12 cellular contexts compared by ENCODE assay signal in genomic region chr4:5045099-5045498, GRCh38. TPM values are rescaled to one million over a fixed set of nuclear protein-coding genes. Genes with fewer than 3 reads are reported as not detected.
DNase-seq lines count a peak whose midpoint lies in the region; ATAC-seq, FAIRE-seq and TF ChIP-seq lines count a peak whose summit lies in the region.
"Had no signal": no experiment of that assay in that cellular context is flagged by ENCODE, and none has a peak within 500 bp of the region (broad histone marks: within the 10 kb centered on the region; RNA-seq: fewer than 3 reads in every experiment).

No MANE protein-coding gene starts in this region.

- 26% methylated on average over 3 of the region's 3 CpGs for WGBS in K562 (ENCODE audit: insufficient coverage, low coverage, missing lambda C conversion rate)
- WGBS in lower leg skin, 2 donors = 68 to 77% methylated on average over 3 of the region's 3 CpGs

- no peak for TF ChIP-seq POLR2A in K562 (conservative IDR thresholded peaks at IDR 0.05)
- no peak for TF ChIP-seq POLR2A in lower leg skin (IDR thresholded peaks at IDR 0.05)
- TF ChIP-seq POLR2A in GM12892 (IDR thresholded peaks at IDR 0.05; ENCODE audit: low read depth, low read length) = no peak

- no peaks in the 10 kb centered on the region for H3K36me3 ChIP-seq in K562 (ENCODE audit: control insufficient read depth, insufficient read depth, low read length)
- no peaks in the 10 kb centered on the region for H3K36me3 ChIP-seq in effector memory CD4-positive, alpha-beta T cell (ENCODE audit: control insufficient read depth, insufficient read depth, low read length)
- H3K36me3 ChIP-seq: tibial nerve had no signal

- BruUV-seq in K562 (replicated peaks; lab: Mats Ljungman, UMichigan) = no TSS peak

- H3K4me3 ChIP-seq in K562 = no peak overlapping the region
- H3K4me3 ChIP-seq in lower leg skin (ENCODE audit: low read depth, poor library complexity, severe bottlenecking) = no peak overlapping the region
- no peak overlapping the region for H3K4me3 ChIP-seq in effector memory CD4-positive, alpha-beta T cell (ENCODE audit: insufficient read depth, low read depth, low read length, poor library complexity, severe bottlenecking)
- H3K4me3 ChIP-seq: tibial nerve had no signal

- POLR2A ChIA-PET in K562 (lab: Yijun Ruan, JAX) = no interaction called here

- no peaks in the 10 kb centered on the region for H3K9me1 ChIP-seq in K562 (ENCODE audit: control insufficient read depth, insufficient read depth, low read length)

- H3K27me3 ChIP-seq in K562 (ENCODE audit: control insufficient read depth in 2 of 2, insufficient read depth in 2 of 2, low read length in 2 of 2) = no peaks in the 10 kb centered on the region
- H3K27me3 ChIP-seq in effector memory CD4-positive, alpha-beta T cell (replicated peaks; ENCODE audit: control insufficient read depth, insufficient read depth, low read length, poor library complexity, severe bottlenecking) = no peaks in the 10 kb centered on the region
- H3K27me3 ChIP-seq: tibial nerve had no signal

- CTCF ChIA-PET in K562 (lab: Yijun Ruan, JAX; ENCODE audit: low intra/inter-chr PET ratio) = no interaction called here

- intact Hi-C loops in K562 (cut with micrococcal nuclease) = no loop called here
- intact Hi-C loops in lower leg skin (cut with DNase I; ENCODE audit: low total_unique reads) = loop anchor here (5.0 kb wide), 1 partner anchor 1072 kb away; no protein-coding TSS in a partner anchor

- TF ChIP-seq CTCF in K562 (IDR thresholded peaks at IDR 0.05 in 2 of 3, conservative IDR thresholded peaks at IDR 0.05 in 1 of 3; ENCODE audit: insufficient read depth in 2 of 3, low read depth in 1 of 3, low read length in 3 of 3) (0 out of 6 replicates have a peak, but pooled peaks of 1 of the 3 experiments have one; percentile 12), lower leg skin (IDR thresholded peaks at IDR 0.05) (no peak)

- ATAC-seq in K562 (peak; percentile 42), HG03460 (IDR thresholded peaks at IDR 0.05; ENCODE audit: unreplicated experiment) (no peak)

- no peak overlapping the region for H3K9ac ChIP-seq in K562 (ENCODE audit: insufficient read depth in 1 of 2, low read depth in 2 of 2, low read length in 2 of 2)

- DNase-seq in Ammon's horn (ENCODE audit: low spot score) = peak; percentile 67
- peak; percentile 54 for DNase-seq in KG1 (lab: John Stamatoyannopoulos, UW)
- peak in 1 of 4 experiments; percentile 20 for DNase-seq in K562 (ENCODE audit: extremely low read depth in 1 of 4, low spot score in 3 of 4)
- DNase-seq in lower leg skin (ENCODE audit: low spot score in 2 of 2) = peak; percentile 41 to 82
- DNase-seq in effector memory CD4-positive, alpha-beta T cell = no peak
- no peak for DNase-seq in NCI-H226
- no peak for DNase-seq in GM12892 (ENCODE audit: insufficient read length)
- DNase-seq: NCI-H1417 treated with DMSO at 0.1 percent for 48 hours, T-helper 2 cell had no signal

- no peaks in the 10 kb centered on the region for H3K9me3 ChIP-seq in K562 (replicated peaks; ENCODE audit: control insufficient read depth, insufficient read depth, low read depth, low read length)
- H3K9me3 ChIP-seq in effector memory CD4-positive, alpha-beta T cell (ENCODE audit: control insufficient read depth, low read length) = no peaks in the 10 kb centered on the region
- H3K9me3 ChIP-seq: tibial nerve had no signal

- FAIRE-seq in K562 (lab: Jason Lieb, UNC) = no peak
- no peak for FAIRE-seq in GM12892 (lab: Jason Lieb, UNC)

- TF ChIP-seq RAD21 in K562 (CRISPR knock-in tag; conservative IDR thresholded peaks at IDR 0.05 in 1 of 2, IDR thresholded peaks at IDR 0.05 in 1 of 2) = peak in 1 of 2 experiments; percentile 25; a peak in 1 of 4 replicates

- no peaks in the 10 kb centered on the region for H3K79me2 ChIP-seq in K562 (ENCODE audit: control insufficient read depth, insufficient read depth, low read length)

- no peak for TF ChIP-seq EP300 in K562 (IDR thresholded peaks at IDR 0.05; ENCODE audit: low read length)

- H4K20me1 ChIP-seq in K562 (replicated peaks; ENCODE audit: control insufficient read depth, insufficient read depth, low read length) = no peaks in the 10 kb centered on the region

- H3K4me1 ChIP-seq in K562 (replicated peaks in 1 of 2; ENCODE audit: control insufficient read depth in 2 of 2, insufficient read depth in 2 of 2, low read length in 2 of 2) = peaks cover 10 to 24% of the 10 kb centered on the region in 2 experiments; a peak in 4 of 5 replicates
- no peaks in the 10 kb centered on the region for H3K4me1 ChIP-seq in effector memory CD4-positive, alpha-beta T cell (ENCODE audit: control insufficient read depth, insufficient read depth, low read length, poor library complexity, severe bottlenecking)

- in situ Hi-C loops in K562 (cut with MboI) = no loop called here

- H3K4me2 ChIP-seq in K562 (ENCODE audit: insufficient read depth, low read length) = no peak overlapping the region

- H2AFZ ChIP-seq in K562 (ENCODE audit: low read depth, low read length) = 0 out of 2 replicates have a peak overlapping the region, but pooled peaks have one; percentile 28

- no peak overlapping the region for H3K27ac ChIP-seq in K562 (ENCODE audit: extremely low read depth, low read depth, low read length)
- no peak overlapping the region for H3K27ac ChIP-seq in effector memory CD4-positive, alpha-beta T cell (ENCODE audit: insufficient read depth, low read length, poor library complexity, severe bottlenecking)

TF ChIP-seq in K562, 482 proteins besides CTCF, POLR2A, EP300 and RAD21 (continues in another document):
- TF ChIP-seq ZNF146 (CRISPR knock-in tag; IDR thresholded peaks at IDR 0.05; ENCODE audit: unreplicated experiment) (no peak), HMGXB4 (CRISPR knock-in tag; IDR thresholded peaks at IDR 0.05) (no peak), KAT2B (IDR thresholded peaks at IDR 0.05; ENCODE audit: low read depth, low read length) (no peak), SPI1 (IDR thresholded peaks at IDR 0.05; ENCODE audit: borderline replicate concordance, low read depth, low read length) (peak; percentile 66; the same call in 1 of the 2 replicates), ZC3H11A (IDR thresholded peaks at IDR 0.05; ENCODE audit: low read depth, low read length) (no peak), BHLHE40 (IDR thresholded peaks at IDR 0.05; ENCODE audit: low read length) (peak; percentile 58), ZNF274 (IDR thresholded peaks at IDR 0.05; ENCODE audit: borderline replicate concordance, low read depth, low read length) (no peak)

RNA-seq across cellular contexts. Expression of gene STK32B, which starts 6.2 kb away (rescaled TPM):
- total RNA-seq in K562 (2011; cell fraction: chromatin; rRNA removed; ENCODE audit: low replicate concordance) = 0.21 and 0.23 TPM in 2 replicates
- total RNA-seq in K562 (2011; cell fraction: nucleolus; rRNA removed) = 0.13 TPM in 1 of 2 replicates, not detected in the other
- total RNA-seq in K562 (2011; cell fraction: nucleoplasm; rRNA removed) = 0.15 and 0.53 TPM in 2 replicates
- 0.08 TPM in 1 of 2 replicates, not detected in the other for total RNA-seq in K562 (2014; rRNA removed)
- total RNA-seq in K562 (2014; rRNA removed; fragmentation: Illumina TruSeq; extraction: Trizol) = 0.11 and 0.16 TPM in 2 replicates
- 0.07 and 0.08 TPM in 2 replicates for total RNA-seq in K562 (2015; rRNA removed; fragmentation: Illumina TruSeq; extraction: Trizol)
- total RNA-seq in K562 (2021) = 0.18 and 0.20 TPM in 2 replicates
- not detected in 2 replicates for polyA plus RNA-seq in K562 (2011; rRNA removed)
- polyA plus RNA-seq in K562 (2011; cell fraction: cytosol; rRNA removed) = 0.01 and 0.04 TPM in 2 replicates
- polyA plus RNA-seq in K562 (2011; cell fraction: nucleus; rRNA removed) = 0.14 TPM in 1 of 2 replicates, not detected in the other
- 0.30 and 0.71 TPM in 2 replicates for polyA plus RNA-seq in K562 (2012)
- polyA plus RNA-seq in K562 (2014; fragmentation: Illumina TruSeq; extraction: Trizol) = 0.10 and 0.12 TPM in 2 replicates
- polyA plus RNA-seq in K562 (2014; fragmentation: Nextera tagmentation; extraction: Ambion mirVana) = under 1 TPM; 0.03 to 0.04 TPM
- polyA plus RNA-seq in K562 (2014; rRNA removed) = 0.05 and 0.22 TPM in 2 replicates
- 0.06 TPM in 1 of 2 replicates, not detected in the other for polyA minus RNA-seq in K562 (2011; rRNA and poly(A)+ RNA removed)
- polyA minus RNA-seq in K562 (2011; cell fraction: cytosol; rRNA and poly(A)+ RNA removed) = not detected in 2 replicates
- 0.13 TPM in 1 of 2 replicates, not detected in the other for polyA minus RNA-seq in K562 (2011; cell fraction: nucleus; rRNA and poly(A)+ RNA removed)
- total RNA-seq in lower leg skin = 1 to 10 TPM; 1.6 to 3.4 (median 1.9) TPM
- polyA plus RNA-seq in GM12892 (2012; ENCODE audit: missing spikeins) = not detected
- total RNA-seq: activated CD8-positive, alpha-beta memory T cell treated with anti-CD3 and anti-CD28 coated beads for 36 hours had no signal

RNA-seq across cellular contexts. Expression of gene CYTL1, which starts 25.8 kb away (rescaled TPM):
- not detected in 2 replicates for total RNA-seq in K562 (2011; cell fraction: chromatin; rRNA removed; ENCODE audit: low replicate concordance)
- total RNA-seq in K562 (2011; cell fraction: nucleolus; rRNA removed) = not detected in 2 replicates
- not detected in 2 replicates for total RNA-seq in K562 (2011; cell fraction: nucleoplasm; rRNA removed)
- total RNA-seq in K562 (2014; rRNA removed) = not detected in 2 replicates
- total RNA-seq in K562 (2014; rRNA removed; fragmentation: Illumina TruSeq; extraction: Trizol) = not detected in 2 replicates
- total RNA-seq in K562 (2015; rRNA removed; fragmentation: Illumina TruSeq; extraction: Trizol) = not detected in 2 replicates
- total RNA-seq in K562 (2021) = not detected in 2 replicates
- polyA plus RNA-seq in K562 (2011; rRNA removed) = not detected in 2 replicates
- not detected in 2 replicates for polyA plus RNA-seq in K562 (2011; cell fraction: cytosol; rRNA removed)
- not detected in 2 replicates for polyA plus RNA-seq in K562 (2011; cell fraction: nucleus; rRNA removed)
- 0.19 TPM in 1 of 2 replicates, not detected in the other for polyA plus RNA-seq in K562 (2012)
- polyA plus RNA-seq in K562 (2014; fragmentation: Illumina TruSeq; extraction: Trizol) = not detected in 2 replicates
- not detected for polyA plus RNA-seq in K562 (2014; fragmentation: Nextera tagmentation; extraction: Ambion mirVana)
- not detected in 2 replicates for polyA plus RNA-seq in K562 (2014; rRNA removed)
- polyA minus RNA-seq in K562 (2011; rRNA and poly(A)+ RNA removed) = not detected in 2 replicates
- not detected in 2 replicates for polyA minus RNA-seq in K562 (2011; cell fraction: cytosol; rRNA and poly(A)+ RNA removed)
- polyA minus RNA-seq in K562 (2011; cell fraction: nucleus; rRNA and poly(A)+ RNA removed) = not detected in 2 replicates
- under 1 TPM in 3 of 4 donors, not detected in 1; 0.49 to 0.97 (median 0.71) TPM for total RNA-seq in lower leg skin
- polyA plus RNA-seq in GM12892 (2012; ENCODE audit: missing spikeins) = not detected
- total RNA-seq: activated CD8-positive, alpha-beta memory T cell treated with anti-CD3 and anti-CD28 coated beads for 36 hours had no signal

Comparison
In these comparisons a context has a peak if more than half of its experiments do, and no peak if none do; other contexts are left out.
1. DNase-seq: peak in Ammon's horn (single experiment), KG1 (single experiment) and lower leg skin (2 of 2); none in effector memory CD4-positive, alpha-beta T cell (0 of 3), NCI-H226 (single experiment) and GM12892 (single experiment).